In genomic region chr11:64867748-64868462, GRCh38 we compare ENCODE assay signal across 1 cellular context.
TF ChIP-seq lines count a peak whose summit lies in the region.

No MANE protein-coding gene starts in this region.

TF ChIP-seq in H1, 55 proteins besides CTCF, POLR2A, EP300 and RAD21:
- no peak for TF ChIP-seq MAFK (IDR thresholded peaks at IDR 0.05; ENCODE audit: low read depth, low read length)
- TF ChIP-seq TCF12 (IDR thresholded peaks at IDR 0.05; ENCODE audit: low read depth, low read length) = no peak
- no peak for TF ChIP-seq RFX5 (IDR thresholded peaks at IDR 0.05; ENCODE audit: borderline replicate concordance, low read depth, low read length)
- TF ChIP-seq SP4 (IDR thresholded peaks at IDR 0.05; ENCODE audit: low read length) = no peak
- TF ChIP-seq SIN3A (conservative IDR thresholded peaks at IDR 0.05 in 1 of 2, IDR thresholded peaks at IDR 0.05 in 1 of 2; ENCODE audit: low read depth in 1 of 2, low read length in 2 of 2) = no peak
- no peak for TF ChIP-seq NRF1 (IDR thresholded peaks at IDR 0.05; ENCODE audit: low read depth, low read length)
